Comparison of ENCODE assay signal across 17 cellular contexts in the genomic region with DNA sequence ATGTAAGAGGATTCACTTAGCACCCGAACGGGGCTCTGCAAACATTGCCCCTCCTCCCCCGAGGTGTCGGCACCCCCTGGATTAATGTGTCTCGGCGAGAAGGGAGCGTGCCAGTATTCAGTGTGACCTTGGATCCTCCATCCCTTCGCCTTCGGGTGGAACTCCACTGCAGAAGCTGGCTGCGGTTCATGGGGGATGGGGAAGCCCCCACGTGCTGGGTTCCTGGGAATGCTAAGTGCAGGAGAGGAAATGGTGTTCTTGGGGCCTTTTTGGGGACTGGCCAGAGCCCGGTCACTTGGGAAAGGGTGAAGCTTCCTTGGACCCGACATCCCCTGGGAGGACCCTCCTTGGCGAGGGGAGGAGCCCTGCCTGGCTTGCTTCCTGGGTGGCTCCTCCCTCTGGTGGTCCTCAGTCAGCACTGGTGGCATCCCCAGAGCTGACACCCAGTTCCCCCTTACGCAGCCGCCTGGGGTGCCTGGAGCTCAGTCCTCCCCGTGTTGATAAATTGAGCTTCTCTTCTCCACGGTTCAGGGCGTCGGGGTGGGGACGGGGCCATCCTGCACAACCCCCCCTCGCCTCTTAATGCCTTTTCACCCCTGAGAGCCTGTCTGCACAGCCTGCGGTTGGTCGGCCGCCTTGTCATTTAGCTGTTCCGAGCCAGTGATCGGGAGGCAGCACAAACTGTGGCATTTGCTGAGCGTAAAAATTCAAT. TPM values are rescaled to one million over a fixed set of nuclear protein-coding genes. Genes with fewer than 3 reads are reported as not detected.
DNase-seq lines count a peak whose midpoint lies in the region; ATAC-seq and TF ChIP-seq lines count a peak whose summit lies in the region.
"Had no signal": no experiment of that assay in that cellular context is flagged by ENCODE, and none has a peak within 500 bp of the region (broad histone marks: within the 10 kb centered on the region; RNA-seq: fewer than 3 reads in every experiment).

No MANE protein-coding gene starts in this region.

- no peak for ATAC-seq in stimulated activated naive CD8-positive, alpha-beta T cell treated with anti-CD3 and anti-CD28 coated beads, Interleukin-15, Interleukin-2, amounts not matched to agents 100 U/mL and 50 U/mL, for 24 hours
- no peak for ATAC-seq in activated naive CD8-positive, alpha-beta T cell treated with anti-CD3 and anti-CD28 coated beads, Interleukin-2, amount 50 U/mL, for 24 hours
- ATAC-seq: activated T-helper 17 cell treated with anti-CD3 and anti-CD28 coated beads, Interleukin-2, amount 50 U/mL, for 72 hours; lower lobe of right lung; PC-3 had no signal

- H3K18ac ChIP-seq in mesenchymal stem cell (ENCODE audit: low read depth in 1 of 2, low read length in 2 of 2), result peak overlapping the region; percentile 38 to 54

- peaks cover 0 to 10% of the 10 kb centered on the region in 2 experiments for H3K36me3 ChIP-seq in mesenchymal stem cell (ENCODE audit: control insufficient read depth in 1 of 2, insufficient read depth in 2 of 2, low read depth in 1 of 2, low read length in 2 of 2)
- H3K36me3 ChIP-seq in SJCRH30, result no peaks in the 10 kb centered on the region
- H3K36me3 ChIP-seq: breast epithelium had no signal

- H3K4me3 ChIP-seq in mesenchymal stem cell (ENCODE audit: insufficient read depth in 1 of 2, low read depth in 1 of 2, low read length in 2 of 2) (no peak overlapping the region), SJCRH30 (no peak overlapping the region)
- H3K4me3 ChIP-seq: breast epithelium, lower lobe of right lung had no signal

- peaks cover 48% of the 10 kb centered on the region for H3K4me1 ChIP-seq in mesenchymal stem cell (ENCODE audit: control insufficient read depth, insufficient read depth, low read depth, low read length)
- peaks cover 5% of the 10 kb centered on the region; the same call in 1 of the 2 replicates for H3K4me1 ChIP-seq in SJCRH30

- no peak for DNase-seq in stimulated activated naive CD8-positive, alpha-beta T cell treated with anti-CD3 and anti-CD28 coated beads, Interleukin-15, Interleukin-2, amounts not matched to agents 100 U/mL and 50 U/mL, for 24 hours
- no peak for DNase-seq in activated naive CD8-positive, alpha-beta T cell treated with anti-CD3 and anti-CD28 coated beads, Interleukin-2, amount 50 U/mL, for 24 hours
- DNase-seq in mesenchymal stem cell (no peak), type B pancreatic cell (ENCODE audit: extremely low spot score, unreplicated experiment) (no peak), SJCRH30 (no peak), SHP77 treated with DMSO at 0.1 percent for 48 hours (lab: John Stamatoyannopoulos, UW) (no peak)
- no peak for DNase-seq in activated CD4-positive, alpha-beta T cell treated with anti-CD3 and anti-CD28 coated beads, Interleukin-2, amount 10 ng/mL, durations not matched to agents 24 days and 14 days
- DNase-seq: activated CD4-positive, alpha-beta T cell treated with anti-CD3 and anti-CD28 coated beads, Interleukin-2, amount 50 U/mL, for 1 hour; DMS79 treated with DMSO at 0.1 percent for 48 hours; lower lobe of right lung; NCI-H2171 treated with DMSO at 0.1 percent for 48 hours; PC-3; posterior cingulate gyrus; stimulated activated CD4-positive, alpha-beta T cell treated with anti-CD3 and anti-CD28 coated beads, Interleukin-1b, Interleukin-23, amount 100 ng/mL, for 48 hours had no signal

- H3K4me2 ChIP-seq in mesenchymal stem cell (ENCODE audit: low read length, poor library complexity, severe bottlenecking), result peak overlapping the region; percentile 60

- no peaks in the 10 kb centered on the region for H3K27me3 Mint-ChIP-seq in stimulated activated naive CD8-positive, alpha-beta T cell treated with anti-CD3 and anti-CD28 coated beads, Interleukin-15, Interleukin-2, amounts not matched to agents 100 ng/mL and 50 ng/mL, for 24 hours
- no peaks in the 10 kb centered on the region for H3K27me3 Mint-ChIP-seq in activated naive CD8-positive, alpha-beta T cell treated with anti-CD3 and anti-CD28 coated beads, Interleukin-2, amount 50 U/mL, for 24 hours
- peaks cover 10% of the 10 kb centered on the region for H3K27me3 Mint-ChIP-seq in type B pancreatic cell
- H3K27me3 Mint-ChIP-seq in activated CD4-positive, alpha-beta T cell treated with anti-CD3 and anti-CD28 coated beads, Interleukin-2, amount 10 ng/mL, durations not matched to agents 24 days and 14 days, result no peaks in the 10 kb centered on the region
- H3K27me3 Mint-ChIP-seq: activated T-helper 17 cell treated with anti-CD3 and anti-CD28 coated beads, Interleukin-2, amount 50 U/mL, for 72 hours had no signal

- H3K4me1 Mint-ChIP-seq in stimulated activated naive CD8-positive, alpha-beta T cell treated with anti-CD3 and anti-CD28 coated beads, Interleukin-15, Interleukin-2, amounts not matched to agents 100 ng/mL and 50 ng/mL, for 24 hours (ENCODE audit: low read depth), result peaks cover 36% of the 10 kb centered on the region
- peaks cover 39% of the 10 kb centered on the region for H3K4me1 Mint-ChIP-seq in activated naive CD8-positive, alpha-beta T cell treated with anti-CD3 and anti-CD28 coated beads, Interleukin-2, amount 50 U/mL, for 24 hours
- H3K4me1 Mint-ChIP-seq in type B pancreatic cell (ENCODE audit: unreplicated experiment), result peaks cover 69% of the 10 kb centered on the region
- H3K4me1 Mint-ChIP-seq in activated CD4-positive, alpha-beta T cell treated with anti-CD3 and anti-CD28 coated beads, Interleukin-2, amount 10 ng/mL, durations not matched to agents 24 days and 14 days, result peaks cover 3% of the 10 kb centered on the region

- no peak overlapping the region for H3K9ac ChIP-seq in mesenchymal stem cell (ENCODE audit: low read length)

- H3K27ac ChIP-seq in mesenchymal stem cell (ENCODE audit: low read length, poor library complexity, severe bottlenecking), result peak overlapping the region; percentile 79
- H3K27ac ChIP-seq in SJCRH30, result no peak overlapping the region
- H3K27ac ChIP-seq: breast epithelium, lower lobe of right lung had no signal

- peak overlapping the region; percentile 59 to 87 for H2BK12ac ChIP-seq in mesenchymal stem cell (ENCODE audit: low read length in 2 of 2)

- H3K36me3 Mint-ChIP-seq in stimulated activated naive CD8-positive, alpha-beta T cell treated with anti-CD3 and anti-CD28 coated beads, Interleukin-15, Interleukin-2, amounts not matched to agents 100 ng/mL and 50 ng/mL, for 24 hours (ENCODE audit: low read depth), result no peaks in the 10 kb centered on the region
- H3K36me3 Mint-ChIP-seq in activated naive CD8-positive, alpha-beta T cell treated with anti-CD3 and anti-CD28 coated beads, Interleukin-2, amount 50 U/mL, for 24 hours (ENCODE audit: low read depth), result no peaks in the 10 kb centered on the region
- peaks cover 4% of the 10 kb centered on the region for H3K36me3 Mint-ChIP-seq in type B pancreatic cell
- H3K36me3 Mint-ChIP-seq in activated CD4-positive, alpha-beta T cell treated with anti-CD3 and anti-CD28 coated beads, Interleukin-2, amount 10 ng/mL, durations not matched to agents 24 days and 14 days (ENCODE audit: low read depth), result no peaks in the 10 kb centered on the region

- H3K9me3 ChIP-seq in mesenchymal stem cell (ENCODE audit: control insufficient read depth, low read length) (no peaks in the 10 kb centered on the region), SJCRH30 (replicated peaks) (no peaks in the 10 kb centered on the region)
- H3K9me3 ChIP-seq: breast epithelium, lower lobe of right lung had no signal

- H4K8ac ChIP-seq in mesenchymal stem cell (ENCODE audit: low read length), result no peak overlapping the region

- peaks cover 47% of the 10 kb centered on the region for H3K79me1 ChIP-seq in mesenchymal stem cell (replicated peaks; ENCODE audit: low read length, poor library complexity, severe bottlenecking)

- H2AFZ ChIP-seq in mesenchymal stem cell (ENCODE audit: low read depth, low read length), result no peak overlapping the region

- H3K14ac ChIP-seq in mesenchymal stem cell (ENCODE audit: low read length in 2 of 2), result peak overlapping the region in 1 of 2 experiments; percentile 44

- peak overlapping the region; percentile 81 for H4K91ac ChIP-seq in mesenchymal stem cell (ENCODE audit: low read length)

- no peak overlapping the region for H2BK120ac ChIP-seq in mesenchymal stem cell (ENCODE audit: low read depth, low read length)

- no peaks in the 10 kb centered on the region for H3K27me3 ChIP-seq in mesenchymal stem cell (ENCODE audit: control insufficient read depth in 1 of 2, insufficient read depth in 1 of 2, low read length in 2 of 2)
- no peaks in the 10 kb centered on the region for H3K27me3 ChIP-seq in SJCRH30
- H3K27me3 ChIP-seq: breast epithelium had no signal

- 65% methylated on average over 28 of the region's 28 CpGs for WGBS in mesenchymal stem cell

- H3K9me3 Mint-ChIP-seq in stimulated activated naive CD8-positive, alpha-beta T cell treated with anti-CD3 and anti-CD28 coated beads, Interleukin-15, Interleukin-2, amounts not matched to agents 100 ng/mL and 50 ng/mL, for 24 hours, result no peaks in the 10 kb centered on the region
- no peaks in the 10 kb centered on the region for H3K9me3 Mint-ChIP-seq in activated naive CD8-positive, alpha-beta T cell treated with anti-CD3 and anti-CD28 coated beads, Interleukin-2, amount 50 U/mL, for 24 hours
- H3K9me3 Mint-ChIP-seq in type B pancreatic cell, result no peaks in the 10 kb centered on the region
- no peaks in the 10 kb centered on the region for H3K9me3 Mint-ChIP-seq in activated CD4-positive, alpha-beta T cell treated with anti-CD3 and anti-CD28 coated beads, Interleukin-2, amount 10 ng/mL, durations not matched to agents 24 days and 14 days
- H3K9me3 Mint-ChIP-seq: activated T-helper 17 cell treated with anti-CD3 and anti-CD28 coated beads, Interleukin-2, amount 50 U/mL, for 72 hours had no signal

- H3K23ac ChIP-seq in mesenchymal stem cell (ENCODE audit: low read length in 2 of 2), result no peak overlapping the region

- peak overlapping the region in 1 of 2 experiments; percentile 56 for H3K4ac ChIP-seq in mesenchymal stem cell (ENCODE audit: low read depth in 1 of 2, low read length in 2 of 2)

- intact Hi-C loops in activated CD4-positive, alpha-beta T cell treated with anti-CD3 and anti-CD28 coated beads, Interleukin-2, amount 10 ng/mL, durations not matched to agents 24 days and 14 days (cut with micrococcal nuclease), result no loop called here

- TF ChIP-seq CTCF in type B pancreatic cell (conservative IDR thresholded peaks at IDR 0.05), result no peak

- no peak overlapping the region for H2BK5ac ChIP-seq in mesenchymal stem cell (ENCODE audit: low read depth, low read length, poor library complexity, severe bottlenecking)

- H2AK5ac ChIP-seq in mesenchymal stem cell (ENCODE audit: low read length, severe bottlenecking), result peak overlapping the region; percentile 16

- H3K4me3 Mint-ChIP-seq in stimulated activated naive CD8-positive, alpha-beta T cell treated with anti-CD3 and anti-CD28 coated beads, Interleukin-15, Interleukin-2, amounts not matched to agents 100 ng/mL and 50 ng/mL, for 24 hours, result peak overlapping the region; percentile 24
- H3K4me3 Mint-ChIP-seq in activated naive CD8-positive, alpha-beta T cell treated with anti-CD3 and anti-CD28 coated beads, Interleukin-2, amount 50 U/mL, for 24 hours, result peak overlapping the region; percentile 29
- peak overlapping the region; percentile 52 for H3K4me3 Mint-ChIP-seq in type B pancreatic cell
- no peak overlapping the region for H3K4me3 Mint-ChIP-seq in activated CD4-positive, alpha-beta T cell treated with anti-CD3 and anti-CD28 coated beads, Interleukin-2, amount 10 ng/mL, durations not matched to agents 24 days and 14 days
- H3K4me3 Mint-ChIP-seq: activated T-helper 17 cell treated with anti-CD3 and anti-CD28 coated beads, Interleukin-2, amount 50 U/mL, for 72 hours had no signal

- peak overlapping the region; percentile 75 for H2BK15ac ChIP-seq in mesenchymal stem cell (ENCODE audit: low read depth, poor library complexity, severe bottlenecking)

- no peak overlapping the region for H3K27ac Mint-ChIP-seq in stimulated activated naive CD8-positive, alpha-beta T cell treated with anti-CD3 and anti-CD28 coated beads, Interleukin-15, Interleukin-2, amounts not matched to agents 100 ng/mL and 50 ng/mL, for 24 hours
- H3K27ac Mint-ChIP-seq in activated naive CD8-positive, alpha-beta T cell treated with anti-CD3 and anti-CD28 coated beads, Interleukin-2, amount 50 U/mL, for 24 hours, result no peak overlapping the region
- peak overlapping the region; percentile 62 for H3K27ac Mint-ChIP-seq in type B pancreatic cell
- H3K27ac Mint-ChIP-seq in activated CD4-positive, alpha-beta T cell treated with anti-CD3 and anti-CD28 coated beads, Interleukin-2, amount 10 ng/mL, durations not matched to agents 24 days and 14 days, result no peak overlapping the region
- H3K27ac Mint-ChIP-seq: activated T-helper 17 cell treated with anti-CD3 and anti-CD28 coated beads, Interleukin-2, amount 50 U/mL, for 72 hours had no signal

RNA-seq across cellular contexts. Expression of gene GSE1, which starts 30.8 kb away (rescaled TPM):
- 39.2 TPM for polyA plus RNA-seq in mesenchymal stem cell (2013, experiment 1 of 2)
- 38.5 TPM for polyA plus RNA-seq in mesenchymal stem cell (2013, experiment 2 of 2)
- total RNA-seq in type B pancreatic cell (ENCODE audit: low replicate concordance), result 101 and 112 TPM in 2 replicates
- 31.1 and 33.8 TPM in 2 replicates for total RNA-seq in SJCRH30 (2014; rRNA removed; shearing (Covaris generic))
- 34.1 and 37.5 TPM in 2 replicates for total RNA-seq in activated CD4-positive, alpha-beta T cell treated with anti-CD3 and anti-CD28 coated beads, Interleukin-2, amount 10 ng/mL, durations not matched to agents 24 days and 14 days
